ENCODE assay signal across 4 cellular contexts in genomic region chr9:84364904-84365490, GRCh38. TPM values are rescaled to one million over a fixed set of nuclear protein-coding genes. Genes with fewer than 3 reads are reported as not detected.
"Had no signal": no experiment of that assay in that cellular context is flagged by ENCODE, and none has a peak within 500 bp of the region (broad histone marks: within the 10 kb centered on the region; RNA-seq: fewer than 3 reads in every experiment).

No MANE protein-coding gene starts in this region.

RNA-seq across cellular contexts. Expression of gene SLC28A3, which starts 24.4 kb away (rescaled TPM):
- total RNA-seq: naive thymus-derived CD8-positive, alpha-beta T cell; neural crest cell; osteocyte; pulmonary artery endothelial cell had no signal
- polyA plus RNA-seq: naive thymus-derived CD8-positive, alpha-beta T cell had no signal
